1 cellular context compared by ENCODE assay signal in the genomic region with DNA sequence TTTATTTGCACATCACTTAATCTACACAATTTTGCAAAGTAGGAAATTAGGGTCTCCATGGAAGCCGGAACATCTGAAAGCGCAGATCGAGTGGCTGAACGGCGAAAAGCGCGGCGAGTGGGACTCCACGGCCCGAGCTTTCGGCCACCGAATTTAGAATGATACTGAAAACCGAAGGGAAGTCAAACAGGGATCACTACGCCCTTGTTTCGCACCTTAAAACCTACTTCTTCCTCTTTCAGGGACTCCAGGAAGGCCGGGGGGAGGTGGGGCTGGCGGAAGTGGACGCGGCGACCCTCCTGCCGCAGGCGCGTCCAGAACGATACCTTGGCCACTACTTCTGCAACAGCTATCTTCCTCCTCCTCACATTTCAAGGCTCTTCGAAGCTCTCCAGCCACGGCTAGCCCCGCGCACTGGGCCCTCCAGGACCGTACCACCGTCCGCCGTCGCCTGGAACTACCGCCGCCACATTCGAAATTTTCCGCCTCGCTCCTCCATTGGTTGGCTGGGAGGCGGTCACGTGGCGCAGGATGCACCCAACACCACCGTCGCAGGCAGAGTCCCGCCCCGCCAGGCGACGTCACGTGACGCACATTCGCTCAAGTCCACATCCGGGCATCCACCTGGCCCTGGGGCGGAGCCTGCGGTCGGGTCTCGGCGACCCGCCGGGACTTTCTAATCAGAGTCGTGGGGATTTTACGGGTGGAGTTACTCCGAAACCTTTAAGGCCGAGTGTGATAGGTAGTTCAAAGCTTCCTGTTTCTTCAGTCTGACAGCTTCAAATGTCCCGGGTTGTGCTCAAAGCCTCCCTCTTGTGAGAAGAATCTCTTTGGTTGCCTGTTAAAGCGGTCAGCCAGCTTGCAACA.
TF ChIP-seq lines count a peak whose summit lies in the region.

Gene SGO1 (minus strand): TSS at position 474 of the 867 bp plus-strand sequence. CDS start 2,179 bp downstream, outside the sequence.

TF ChIP-seq in HepG2, 621 proteins besides CTCF, POLR2A, EP300 and RAD21 (continued from another document and continues in another):
- TF ChIP-seq, protein P1, sequence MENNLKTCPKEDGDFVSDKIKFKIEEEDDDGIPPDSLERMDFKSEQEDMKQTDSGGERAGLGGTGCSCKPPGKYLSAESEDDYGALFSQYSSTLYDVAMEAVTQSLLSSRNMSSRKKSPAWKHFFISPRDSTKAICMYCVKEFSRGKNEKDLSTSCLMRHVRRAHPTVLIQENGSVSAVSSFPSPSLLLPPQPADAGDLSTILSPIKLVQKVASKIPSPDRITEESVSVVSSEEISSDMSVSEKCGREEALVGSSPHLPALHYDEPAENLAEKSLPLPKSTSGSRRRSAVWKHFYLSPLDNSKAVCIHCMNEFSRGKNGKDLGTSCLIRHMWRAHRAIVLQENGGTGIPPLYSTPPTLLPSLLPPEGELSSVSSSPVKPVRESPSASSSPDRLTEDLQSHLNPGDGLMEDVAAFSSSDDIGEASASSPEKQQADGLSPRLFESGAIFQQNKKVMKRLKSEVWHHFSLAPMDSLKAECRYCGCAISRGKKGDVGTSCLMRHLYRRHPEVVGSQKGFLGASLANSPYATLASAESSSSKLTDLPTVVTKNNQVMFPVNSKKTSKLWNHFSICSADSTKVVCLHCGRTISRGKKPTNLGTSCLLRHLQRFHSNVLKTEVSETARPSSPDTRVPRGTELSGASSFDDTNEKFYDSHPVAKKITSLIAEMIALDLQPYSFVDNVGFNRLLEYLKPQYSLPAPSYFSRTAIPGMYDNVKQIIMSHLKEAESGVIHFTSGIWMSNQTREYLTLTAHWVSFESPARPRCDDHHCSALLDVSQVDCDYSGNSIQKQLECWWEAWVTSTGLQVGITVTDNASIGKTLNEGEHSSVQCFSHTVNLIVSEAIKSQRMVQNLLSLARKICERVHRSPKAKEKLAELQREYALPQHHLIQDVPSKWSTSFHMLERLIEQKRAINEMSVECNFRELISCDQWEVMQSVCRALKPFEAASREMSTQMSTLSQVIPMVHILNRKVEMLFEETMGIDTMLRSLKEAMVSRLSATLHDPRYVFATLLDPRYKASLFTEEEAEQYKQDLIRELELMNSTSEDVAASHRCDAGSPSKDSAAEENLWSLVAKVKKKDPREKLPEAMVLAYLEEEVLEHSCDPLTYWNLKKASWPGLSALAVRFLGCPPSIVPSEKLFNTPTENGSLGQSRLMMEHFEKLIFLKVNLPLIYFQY (CRISPR knock-in tag; IDR thresholded peaks at IDR 0.05; ENCODE audit: borderline replicate concordance) = 0 out of 2 replicates have a peak, but pooled peaks have one; percentile 65
- TF ChIP-seq FOXC1 (CRISPR knock-in tag; IDR thresholded peaks at IDR 0.05; ENCODE audit: borderline replicate concordance) = peak; percentile 82; the same call in 1 of the 2 replicates
- no peak for TF ChIP-seq ZUFSP (CRISPR knock-in tag; IDR thresholded peaks at IDR 0.05; ENCODE audit: borderline replicate concordance)
- TF ChIP-seq NFYC (CRISPR knock-in tag; IDR thresholded peaks at IDR 0.05) = peak; percentile 99
- TF ChIP-seq ZFY (CRISPR knock-in tag; IDR thresholded peaks at IDR 0.05) = peak; percentile 63; the same call in 1 of the 2 replicates
- peak; percentile 91; the same call in 1 of the 2 replicates for TF ChIP-seq TOPORS (CRISPR knock-in tag; IDR thresholded peaks at IDR 0.05)
- TF ChIP-seq, protein P2, sequence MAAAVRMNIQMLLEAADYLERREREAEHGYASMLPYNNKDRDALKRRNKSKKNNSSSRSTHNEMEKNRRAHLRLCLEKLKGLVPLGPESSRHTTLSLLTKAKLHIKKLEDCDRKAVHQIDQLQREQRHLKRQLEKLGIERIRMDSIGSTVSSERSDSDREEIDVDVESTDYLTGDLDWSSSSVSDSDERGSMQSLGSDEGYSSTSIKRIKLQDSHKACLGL (CRISPR knock-in tag; IDR thresholded peaks at IDR 0.05) = 0 out of 2 replicates have a peak, but pooled peaks have one; percentile 30
- TF ChIP-seq ZNF670 (CRISPR knock-in tag; IDR thresholded peaks at IDR 0.05; ENCODE audit: borderline replicate concordance) = peak; percentile 63; the same call in 1 of the 2 replicates
- TF ChIP-seq HNRNPLL (IDR thresholded peaks at IDR 0.05; ENCODE audit: low read depth, low read length, poor library complexity, severe bottlenecking) = peak; percentile 79
- TF ChIP-seq ZNF264 (CRISPR knock-in tag; IDR thresholded peaks at IDR 0.05) = no peak; the same call in 1 of the 2 replicates
- TF ChIP-seq ZNF343 (CRISPR knock-in tag; IDR thresholded peaks at IDR 0.05) = peak; percentile 78; the same call in 1 of the 2 replicates
- no peak for TF ChIP-seq SMAD9 (CRISPR knock-in tag; IDR thresholded peaks at IDR 0.05)
- TF ChIP-seq TFDP1 (CRISPR knock-in tag; IDR thresholded peaks at IDR 0.05; ENCODE audit: borderline replicate concordance) = peak; percentile 100
- peak; percentile 85; the same call in 1 of the 2 replicates for TF ChIP-seq ZNF749 (CRISPR knock-in tag; IDR thresholded peaks at IDR 0.05; ENCODE audit: borderline replicate concordance)
- TF ChIP-seq ZNF567 (CRISPR knock-in tag; IDR thresholded peaks at IDR 0.05; ENCODE audit: borderline replicate concordance) = peak; percentile 76; the same call in 1 of the 2 replicates
- TF ChIP-seq, protein P3, sequence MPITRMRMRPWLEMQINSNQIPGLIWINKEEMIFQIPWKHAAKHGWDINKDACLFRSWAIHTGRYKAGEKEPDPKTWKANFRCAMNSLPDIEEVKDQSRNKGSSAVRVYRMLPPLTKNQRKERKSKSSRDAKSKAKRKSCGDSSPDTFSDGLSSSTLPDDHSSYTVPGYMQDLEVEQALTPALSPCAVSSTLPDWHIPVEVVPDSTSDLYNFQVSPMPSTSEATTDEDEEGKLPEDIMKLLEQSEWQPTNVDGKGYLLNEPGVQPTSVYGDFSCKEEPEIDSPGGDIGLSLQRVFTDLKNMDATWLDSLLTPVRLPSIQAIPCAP (CRISPR knock-in tag; IDR thresholded peaks at IDR 0.05; ENCODE audit: low read depth) = no peak
- TF ChIP-seq ZNF276 (CRISPR knock-in tag; IDR thresholded peaks at IDR 0.05; ENCODE audit: low read depth) = 0 out of 2 replicates have a peak, but pooled peaks have one; percentile 20
- TF ChIP-seq, protein P4, sequence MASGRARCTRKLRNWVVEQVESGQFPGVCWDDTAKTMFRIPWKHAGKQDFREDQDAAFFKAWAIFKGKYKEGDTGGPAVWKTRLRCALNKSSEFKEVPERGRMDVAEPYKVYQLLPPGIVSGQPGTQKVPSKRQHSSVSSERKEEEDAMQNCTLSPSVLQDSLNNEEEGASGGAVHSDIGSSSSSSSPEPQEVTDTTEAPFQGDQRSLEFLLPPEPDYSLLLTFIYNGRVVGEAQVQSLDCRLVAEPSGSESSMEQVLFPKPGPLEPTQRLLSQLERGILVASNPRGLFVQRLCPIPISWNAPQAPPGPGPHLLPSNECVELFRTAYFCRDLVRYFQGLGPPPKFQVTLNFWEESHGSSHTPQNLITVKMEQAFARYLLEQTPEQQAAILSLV (CRISPR knock-in tag; IDR thresholded peaks at IDR 0.05; ENCODE audit: borderline replicate concordance) = peak; percentile 79; the same call in 1 of the 2 replicates
- peak; percentile 57; the same call in 1 of the 2 replicates for TF ChIP-seq AHR (CRISPR knock-in tag; IDR thresholded peaks at IDR 0.05)
- peak; percentile 45; the same call in 1 of the 2 replicates for TF ChIP-seq MYNN (CRISPR knock-in tag; IDR thresholded peaks at IDR 0.05; ENCODE audit: low read depth)
- TF ChIP-seq ATF7-NPFF (CRISPR knock-in tag; IDR thresholded peaks at IDR 0.05; ENCODE audit: low read depth) = peak; percentile 86
- 0 out of 2 replicates have a peak, but pooled peaks have one; percentile 26 for TF ChIP-seq NKX3-1 (CRISPR knock-in tag; IDR thresholded peaks at IDR 0.05)
- TF ChIP-seq TAF1 (CRISPR knock-in tag; IDR thresholded peaks at IDR 0.05) = peak; percentile 79
- TF ChIP-seq SPEN (CRISPR knock-in tag; IDR thresholded peaks at IDR 0.05; ENCODE audit: low read depth) = peak; percentile 91
- TF ChIP-seq ZNF83 (CRISPR knock-in tag; IDR thresholded peaks at IDR 0.05; ENCODE audit: borderline replicate concordance) = peak; percentile 46; the same call in 1 of the 2 replicates
- peak; percentile 87 for TF ChIP-seq ZNF350 (CRISPR knock-in tag; IDR thresholded peaks at IDR 0.05; ENCODE audit: borderline replicate concordance, low read depth)
- peak; percentile 47; the same call in 1 of the 2 replicates for TF ChIP-seq YEATS4 (CRISPR knock-in tag; IDR thresholded peaks at IDR 0.05; ENCODE audit: borderline replicate concordance)
- peak; percentile 84; the same call in 1 of the 2 replicates for TF ChIP-seq GTF2F1 (IDR thresholded peaks at IDR 0.05; ENCODE audit: low read length)
- peak; percentile 30; the same call in 1 of the 2 replicates for TF ChIP-seq ZNF281 (CRISPR knock-in tag; IDR thresholded peaks at IDR 0.05; ENCODE audit: borderline replicate concordance)
- no peak for TF ChIP-seq IKZF4 (CRISPR knock-in tag; IDR thresholded peaks at IDR 0.05; ENCODE audit: borderline replicate concordance, low read depth, not compliant biosample characterization)
- TF ChIP-seq ZNF18 (CRISPR knock-in tag; IDR thresholded peaks at IDR 0.05; ENCODE audit: insufficient replicate concordance) = peak; percentile 57
- no peak for TF ChIP-seq JARID2 (CRISPR knock-in tag; IDR thresholded peaks at IDR 0.05; ENCODE audit: insufficient replicate concordance)
- TF ChIP-seq, protein P5, sequence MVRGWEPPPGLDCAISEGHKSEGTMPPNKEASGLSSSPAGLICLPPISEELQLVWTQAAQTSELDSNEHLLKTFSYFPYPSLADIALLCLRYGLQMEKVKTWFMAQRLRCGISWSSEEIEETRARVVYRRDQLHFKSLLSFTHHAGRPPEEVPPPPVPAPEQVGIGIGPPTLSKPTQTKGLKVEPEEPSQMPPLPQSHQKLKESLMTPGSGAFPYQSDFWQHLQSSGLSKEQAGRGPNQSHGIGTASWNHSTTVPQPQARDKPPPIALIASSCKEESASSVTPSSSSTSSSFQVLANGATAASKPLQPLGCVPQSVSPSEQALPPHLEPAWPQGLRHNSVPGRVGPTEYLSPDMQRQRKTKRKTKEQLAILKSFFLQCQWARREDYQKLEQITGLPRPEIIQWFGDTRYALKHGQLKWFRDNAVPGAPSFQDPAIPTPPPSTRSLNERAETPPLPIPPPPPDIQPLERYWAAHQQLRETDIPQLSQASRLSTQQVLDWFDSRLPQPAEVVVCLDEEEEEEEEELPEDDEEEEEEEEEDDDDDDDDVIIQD (CRISPR knock-in tag; IDR thresholded peaks at IDR 0.05; ENCODE audit: low read depth) = peak; percentile 75
- no peak for TF ChIP-seq NFATC3 (CRISPR knock-in tag; IDR thresholded peaks at IDR 0.05)
- TF ChIP-seq ZNF713 (CRISPR knock-in tag; IDR thresholded peaks at IDR 0.05) = peak; percentile 68; the same call in 1 of the 2 replicates
- peak; percentile 44; the same call in 1 of the 2 replicates for TF ChIP-seq ZNF317 (CRISPR knock-in tag; IDR thresholded peaks at IDR 0.05)
